In the genomic region with DNA sequence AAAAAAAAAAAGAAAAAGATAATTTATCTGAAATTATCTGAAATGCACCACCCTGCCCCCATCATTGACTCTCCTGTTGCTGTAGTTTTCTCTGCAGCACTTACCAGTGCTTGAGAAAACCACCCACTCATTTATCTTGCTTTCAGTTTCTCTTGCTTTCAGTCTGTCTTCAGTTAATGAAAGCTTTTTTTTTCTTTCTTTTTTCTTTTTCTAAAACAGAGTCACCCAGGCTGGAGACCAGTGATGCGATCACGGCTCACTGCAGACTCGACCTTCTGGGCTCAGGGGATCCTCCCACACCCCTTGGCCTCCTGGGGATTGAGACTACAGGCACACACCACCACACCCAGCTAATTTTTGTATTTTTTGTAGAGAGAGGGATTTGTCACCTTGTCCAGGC, we compare ENCODE assay signal across 1 cellular context.
TF ChIP-seq lines count a peak whose summit lies in the region.

No MANE protein-coding gene starts in this region.

TF ChIP-seq in IMR-90, 13 proteins besides CTCF, POLR2A, EP300 and RAD21 (continued from another document):
- TF ChIP-seq, protein P1, sequence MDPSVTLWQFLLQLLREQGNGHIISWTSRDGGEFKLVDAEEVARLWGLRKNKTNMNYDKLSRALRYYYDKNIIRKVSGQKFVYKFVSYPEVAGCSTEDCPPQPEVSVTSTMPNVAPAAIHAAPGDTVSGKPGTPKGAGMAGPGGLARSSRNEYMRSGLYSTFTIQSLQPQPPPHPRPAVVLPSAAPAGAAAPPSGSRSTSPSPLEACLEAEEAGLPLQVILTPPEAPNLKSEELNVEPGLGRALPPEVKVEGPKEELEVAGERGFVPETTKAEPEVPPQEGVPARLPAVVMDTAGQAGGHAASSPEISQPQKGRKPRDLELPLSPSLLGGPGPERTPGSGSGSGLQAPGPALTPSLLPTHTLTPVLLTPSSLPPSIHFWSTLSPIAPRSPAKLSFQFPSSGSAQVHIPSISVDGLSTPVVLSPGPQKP (IDR thresholded peaks at IDR 0.05; ENCODE audit: borderline replicate concordance, low read depth, low read length) = no peak
- TF ChIP-seq FOS (IDR thresholded peaks at IDR 0.05; ENCODE audit: low read depth, low read length) = no peak
- no peak for TF ChIP-seq RFX5 (IDR thresholded peaks at IDR 0.05; ENCODE audit: low read depth, low read length)
- TF ChIP-seq BHLHE40 (IDR thresholded peaks at IDR 0.05; ENCODE audit: low read depth, low read length) = no peak
- no peak for TF ChIP-seq CHD1 (IDR thresholded peaks at IDR 0.05; ENCODE audit: low read depth, low read length)
